Comparison of ENCODE assay signal across 7 cellular contexts in the genomic region with DNA sequence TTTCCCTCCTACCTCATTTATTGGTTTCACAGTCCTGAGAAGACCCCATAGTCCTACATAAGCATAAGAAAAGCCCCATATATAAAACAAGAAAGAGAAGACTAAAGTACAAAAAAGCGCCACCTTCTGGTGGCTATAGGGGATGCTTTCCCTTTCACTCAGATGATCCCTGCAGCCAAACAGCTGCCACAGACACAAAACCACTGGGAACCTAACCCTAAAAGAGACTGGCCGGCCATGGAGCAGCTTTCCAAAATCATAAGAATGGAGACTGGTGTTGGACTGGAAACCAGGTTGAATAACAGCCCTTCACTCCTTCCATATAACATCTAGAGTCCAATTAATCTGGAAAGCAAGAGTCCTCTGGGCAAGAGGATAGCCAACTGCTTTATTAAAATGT. TPM values are rescaled to one million over a fixed set of nuclear protein-coding genes. Genes with fewer than 3 reads are reported as not detected.
DNase-seq lines count a peak whose midpoint lies in the region; ATAC-seq and TF ChIP-seq lines count a peak whose summit lies in the region.

No MANE protein-coding gene starts in this region.

- POLR2A ChIA-PET in IMR-90 (lab: Charles Lee; ENCODE audit: unreplicated experiment) = no interaction called here

- H3K27ac Mint-ChIP-seq in activated CD4-positive, alpha-beta T cell treated with anti-CD3 and anti-CD28 coated beads, Interleukin-2, amount 10 ng/mL, durations not matched to agents 24 days and 14 days = no peak overlapping the region
- H3K27ac Mint-ChIP-seq in neural progenitor cell = no peak overlapping the region

- H2BK15ac ChIP-seq in IMR-90 (ENCODE audit: low read depth, low read length) = no peak overlapping the region

- no peak overlapping the region for H3K4me3 Mint-ChIP-seq in activated CD4-positive, alpha-beta T cell treated with anti-CD3 and anti-CD28 coated beads, Interleukin-2, amount 10 ng/mL, durations not matched to agents 24 days and 14 days
- no peak overlapping the region for H3K4me3 Mint-ChIP-seq in neural progenitor cell

- no peak overlapping the region for H4K91ac ChIP-seq in IMR-90 (ENCODE audit: insufficient read depth, low read depth, low read length)

- no peak overlapping the region for H2BK20ac ChIP-seq in IMR-90 (ENCODE audit: low read depth, low read length)

- H3K23ac ChIP-seq in IMR-90 (ENCODE audit: low read depth, low read length) = 0 out of 2 replicates have a peak overlapping the region, but pooled peaks have one; percentile 47

- H3K79me1 ChIP-seq in IMR-90 (ENCODE audit: low read depth in 1 of 2, low read length in 2 of 2) = peaks cover 47 to 80% of the 10 kb centered on the region in 2 experiments

- dilution Hi-C loops in IMR-90 (cut with HindIII; ENCODE audit: low sequenced_read_pairs, unreplicated experiment) = no loop called here

- no peak overlapping the region for H3K18ac ChIP-seq in IMR-90 (ENCODE audit: low read depth, low read length)

- H3K56ac ChIP-seq in IMR-90 (ENCODE audit: extremely low read depth, insufficient read depth, low read length) = no peak overlapping the region

- peaks cover 12% of the 10 kb centered on the region for H3K9me1 ChIP-seq in IMR-90 (ENCODE audit: insufficient read depth, low read length)

- intact Hi-C loops in IMR-90 (cut with micrococcal nuclease) (loop anchor here (5.0 to 10.0 kb wide), 2 partner anchors 133 to 335 kb away; no protein-coding TSS in a partner anchor), esophagus muscularis mucosa (cut with DNase I) (no loop called here)
- intact Hi-C loops in activated CD4-positive, alpha-beta T cell treated with anti-CD3 and anti-CD28 coated beads, Interleukin-2, amount 10 ng/mL, durations not matched to agents 24 days and 14 days (cut with micrococcal nuclease) = loop anchor here (1.0 to 5.0 kb wide), 2 partner anchors 12 to 333 kb away; no protein-coding TSS in a partner anchor

- no peak overlapping the region for H4K5ac ChIP-seq in IMR-90 (ENCODE audit: low read depth, low read length)

- H2AFZ ChIP-seq in IMR-90 (replicated peaks; ENCODE audit: low read length, poor library complexity) = no peak overlapping the region
- no peak overlapping the region for H2AFZ ChIP-seq in neural progenitor cell (replicated peaks)

- H3K79me2 ChIP-seq in neural progenitor cell (ENCODE audit: low read depth) = peaks cover 85% of the 10 kb centered on the region

- peaks cover 65% of the 10 kb centered on the region for H4K20me1 ChIP-seq in IMR-90 (ENCODE audit: insufficient read depth, low read length)
- peaks cover 85% of the 10 kb centered on the region for H4K20me1 ChIP-seq in neural progenitor cell (ENCODE audit: low read depth)

- TF ChIP-seq POLR2A in IMR-90 (IDR thresholded peaks at IDR 0.05; ENCODE audit: low read depth, low read length) = no peak
- no peak for TF ChIP-seq POLR2A in esophagus muscularis mucosa (IDR thresholded peaks at IDR 0.05; ENCODE audit: low read depth)

- CTCF ChIA-PET in IMR-90 (lab: Yijun Ruan, JAX) = interaction anchor here (0.6 to 2.6 kb wide), 7 partner anchors 12 to 135 kb away, joined by 3 to 10 read pairs (median 4); partner anchors contain the start of gene DYNC1LI2

- no peak overlapping the region for H2AK5ac ChIP-seq in IMR-90 (ENCODE audit: low read depth, low read length)

- H3K27ac ChIP-seq in IMR-90 (ENCODE audit: insufficient read depth, low read length) (no peak overlapping the region), esophagus muscularis mucosa (replicated peaks in 1 of 4) (peak overlapping the region; percentile 79 to 87 (median 82)), neural progenitor cell (peak overlapping the region; percentile 31)

- peaks cover 28% of the 10 kb centered on the region for H3F3A ChIP-seq in neural progenitor cell (ENCODE audit: low read depth)

- H3K4me2 ChIP-seq in IMR-90 (ENCODE audit: low read depth, low read length) = no peak overlapping the region
- no peak overlapping the region for H3K4me2 ChIP-seq in neural progenitor cell

- ATAC-seq in IMR-90 (ENCODE audit: low read depth) = peak; percentile 45
- ATAC-seq in GM21786 (IDR thresholded peaks at IDR 0.05; ENCODE audit: unreplicated experiment) = no peak
- ATAC-seq in HG03432 (IDR thresholded peaks at IDR 0.05; ENCODE audit: unreplicated experiment) = no peak

- BruUV-seq in IMR-90 (replicated peaks; lab: Mats Ljungman, UMichigan) = no TSS peak

- no peak overlapping the region for H4K8ac ChIP-seq in IMR-90 (ENCODE audit: low read depth in 2 of 2, low read length in 2 of 2)

- TF ChIP-seq CTCF in IMR-90 (conservative IDR thresholded peaks at IDR 0.05; ENCODE audit: low read depth, low read length) (peak; percentile 58), esophagus muscularis mucosa (IDR thresholded peaks at IDR 0.05) (peak; percentile 44 to 63 (median 45)), neural progenitor cell (IDR thresholded peaks at IDR 0.05) (peak; percentile 82)

- H2AK9ac ChIP-seq in IMR-90 (replicated peaks; ENCODE audit: low read depth, low read length, poor library complexity) = no peak overlapping the region

- H3K36me3 ChIP-seq in IMR-90 (ENCODE audit: control insufficient read depth, insufficient read depth, low read length) = peaks cover 53% of the 10 kb centered on the region
- H3K36me3 ChIP-seq in esophagus muscularis mucosa = peaks cover 13 to 76% (median 69%) of the 10 kb centered on the region in 4 donors
- peaks cover 23% of the 10 kb centered on the region for H3K36me3 ChIP-seq in neural progenitor cell

- WGBS in IMR-90 (ENCODE audit: extremely low coverage in 2 of 2, insufficient read length in 1 of 2), 2 experiments = 67% methylated on average over 1 of the region's 2 CpGs; no CpG with 5 or more reads in 1 of the 2 experiments
- 42% methylated on average over 2 of the region's 2 CpGs for WGBS in esophagus muscularis mucosa

- H3K9me3 ChIP-seq in IMR-90 (ENCODE audit: control insufficient read depth, insufficient read depth, low read length) = no peaks in the 10 kb centered on the region
- H3K9me3 ChIP-seq in esophagus muscularis mucosa = no peaks in the 10 kb centered on the region
- H3K9me3 ChIP-seq in neural progenitor cell (ENCODE audit: low read depth) = no peaks in the 10 kb centered on the region

- peak overlapping the region; percentile 17; the same call in 1 of the 2 replicates for H3K14ac ChIP-seq in IMR-90 (replicated peaks; ENCODE audit: low read depth, low read length)

- no peak overlapping the region for H2BK120ac ChIP-seq in IMR-90 (ENCODE audit: low read depth, low read length)

- H3K27me3 Mint-ChIP-seq in activated CD4-positive, alpha-beta T cell treated with anti-CD3 and anti-CD28 coated beads, Interleukin-2, amount 10 ng/mL, durations not matched to agents 24 days and 14 days = no peaks in the 10 kb centered on the region
- no peaks in the 10 kb centered on the region for H3K27me3 Mint-ChIP-seq in neural progenitor cell (ENCODE audit: insufficient read depth, low read depth)

- TF ChIP-seq RAD21 in IMR-90 (IDR thresholded peaks at IDR 0.05; ENCODE audit: low read length) = no peak; the same call in 1 of the 2 replicates

- peak; percentile 21 for DNase-seq in Daoy (ENCODE audit: low read depth)
- DNase-seq in IMR-90 = peak; percentile 32
- peak; percentile 79 for DNase-seq in activated CD4-positive, alpha-beta T cell treated with anti-CD3 and anti-CD28 coated beads, Interleukin-2, amount 10 ng/mL, durations not matched to agents 24 days and 14 days
- no peak for DNase-seq in esophagus muscularis mucosa (ENCODE audit: extremely low spot score)
- DNase-seq in neural progenitor cell (ENCODE audit: low spot score) = peak; percentile 75

- H3K9ac ChIP-seq in IMR-90 (ENCODE audit: low read depth, low read length) (no peak overlapping the region), neural progenitor cell (no peak overlapping the region)

- H3K9me3 Mint-ChIP-seq in activated CD4-positive, alpha-beta T cell treated with anti-CD3 and anti-CD28 coated beads, Interleukin-2, amount 10 ng/mL, durations not matched to agents 24 days and 14 days = no peaks in the 10 kb centered on the region
- no peaks in the 10 kb centered on the region for H3K9me3 Mint-ChIP-seq in neural progenitor cell

- H3K4ac ChIP-seq in IMR-90 (ENCODE audit: low read depth, low read length) = peak overlapping the region; percentile 30; the same call in 1 of the 2 replicates

- peaks cover 15% of the 10 kb centered on the region for H3K4me1 Mint-ChIP-seq in activated CD4-positive, alpha-beta T cell treated with anti-CD3 and anti-CD28 coated beads, Interleukin-2, amount 10 ng/mL, durations not matched to agents 24 days and 14 days
- no peaks in the 10 kb centered on the region for H3K4me1 Mint-ChIP-seq in neural progenitor cell

- H3K4me3 ChIP-seq in IMR-90 (ENCODE audit: insufficient read depth, low read depth, low read length) (no peak overlapping the region), esophagus muscularis mucosa (no peak overlapping the region), neural progenitor cell (no peak overlapping the region)

- H3K36me3 Mint-ChIP-seq in activated CD4-positive, alpha-beta T cell treated with anti-CD3 and anti-CD28 coated beads, Interleukin-2, amount 10 ng/mL, durations not matched to agents 24 days and 14 days (ENCODE audit: low read depth) = peaks cover 46% of the 10 kb centered on the region
- peaks cover 31% of the 10 kb centered on the region for H3K36me3 Mint-ChIP-seq in neural progenitor cell

- in situ Hi-C loops in IMR-90 (cut with MboI; ENCODE audit: low sequenced_read_pairs) = no loop called here

- H2BK5ac ChIP-seq in IMR-90 (ENCODE audit: low read depth, low read length, poor library complexity, severe bottlenecking) = no peak overlapping the region

- TF ChIP-seq EP300 in esophagus muscularis mucosa (IDR thresholded peaks at IDR 0.05) = no peak

- H3K27me3 ChIP-seq in IMR-90 (ENCODE audit: control insufficient read depth, insufficient read depth, low read length) (no peaks in the 10 kb centered on the region), esophagus muscularis mucosa (no peaks in the 10 kb centered on the region), neural progenitor cell (no peaks in the 10 kb centered on the region)

- H3K4me1 ChIP-seq in IMR-90 (ENCODE audit: control insufficient read depth, insufficient read depth, low read length) (peaks cover 14% of the 10 kb centered on the region), esophagus muscularis mucosa (peaks cover 35 to 72% (median 57%) of the 10 kb centered on the region in 4 donors), neural progenitor cell (peaks cover 2% of the 10 kb centered on the region)

RNA-seq across cellular contexts. Expression of gene DYNC1LI2, which starts 11.4 kb away (rescaled TPM):
- 81.7 and 97.8 TPM in 2 replicates for total RNA-seq in Daoy (2014; rRNA removed; shearing (Covaris generic))
- total RNA-seq in IMR-90 (2012; rRNA removed) (88.4 and 98.9 TPM in 2 replicates), esophagus muscularis mucosa (100 to 1,000 TPM; 167 to 203 (median 186) TPM), neural progenitor cell (ENCODE audit: low replicate concordance) (94.3 and 104 TPM in 2 replicates)
- polyA plus RNA-seq in IMR-90 (2012; rRNA removed) = 54.2 and 65.3 TPM in 2 replicates
- polyA plus RNA-seq in IMR-90 (2012; cell fraction: cytosol; rRNA removed) = 132 and 238 TPM in 2 replicates
- polyA plus RNA-seq in IMR-90 (2012; cell fraction: nucleus; rRNA removed; ENCODE audit: low replicate concordance) = 144 and 334 TPM in 2 replicates
- total RNA-seq in activated CD4-positive, alpha-beta T cell treated with anti-CD3 and anti-CD28 coated beads, Interleukin-2, amount 10 ng/mL, durations not matched to agents 24 days and 14 days = 51.4 and 56.5 TPM in 2 replicates

RNA-seq across cellular contexts. Expression of gene CMTM4, which starts 43.5 kb away (rescaled TPM):
- 14.7 and 18.9 TPM in 2 replicates for total RNA-seq in Daoy (2014; rRNA removed; shearing (Covaris generic))
- total RNA-seq in IMR-90 (2012; rRNA removed) (14.5 and 15.8 TPM in 2 replicates), esophagus muscularis mucosa (10 to 100 TPM in 3 of 4 donors, 1 to 10 TPM in 1; 9.8 to 19.8 (median 15.0) TPM), neural progenitor cell (ENCODE audit: low replicate concordance) (25.9 and 39.5 TPM in 2 replicates)
- polyA plus RNA-seq in IMR-90 (2012; rRNA removed) = 8.3 and 9.0 TPM in 2 replicates
- polyA plus RNA-seq in IMR-90 (2012; cell fraction: cytosol; rRNA removed) = 6.4 and 6.6 TPM in 2 replicates
- polyA plus RNA-seq in IMR-90 (2012; cell fraction: nucleus; rRNA removed; ENCODE audit: low replicate concordance) = 9.1 and 16.7 TPM in 2 replicates
- 3.5 and 5.0 TPM in 2 replicates for total RNA-seq in activated CD4-positive, alpha-beta T cell treated with anti-CD3 and anti-CD28 coated beads, Interleukin-2, amount 10 ng/mL, durations not matched to agents 24 days and 14 days
